ENCODE assay signal across 1 cellular context in the genomic region with DNA sequence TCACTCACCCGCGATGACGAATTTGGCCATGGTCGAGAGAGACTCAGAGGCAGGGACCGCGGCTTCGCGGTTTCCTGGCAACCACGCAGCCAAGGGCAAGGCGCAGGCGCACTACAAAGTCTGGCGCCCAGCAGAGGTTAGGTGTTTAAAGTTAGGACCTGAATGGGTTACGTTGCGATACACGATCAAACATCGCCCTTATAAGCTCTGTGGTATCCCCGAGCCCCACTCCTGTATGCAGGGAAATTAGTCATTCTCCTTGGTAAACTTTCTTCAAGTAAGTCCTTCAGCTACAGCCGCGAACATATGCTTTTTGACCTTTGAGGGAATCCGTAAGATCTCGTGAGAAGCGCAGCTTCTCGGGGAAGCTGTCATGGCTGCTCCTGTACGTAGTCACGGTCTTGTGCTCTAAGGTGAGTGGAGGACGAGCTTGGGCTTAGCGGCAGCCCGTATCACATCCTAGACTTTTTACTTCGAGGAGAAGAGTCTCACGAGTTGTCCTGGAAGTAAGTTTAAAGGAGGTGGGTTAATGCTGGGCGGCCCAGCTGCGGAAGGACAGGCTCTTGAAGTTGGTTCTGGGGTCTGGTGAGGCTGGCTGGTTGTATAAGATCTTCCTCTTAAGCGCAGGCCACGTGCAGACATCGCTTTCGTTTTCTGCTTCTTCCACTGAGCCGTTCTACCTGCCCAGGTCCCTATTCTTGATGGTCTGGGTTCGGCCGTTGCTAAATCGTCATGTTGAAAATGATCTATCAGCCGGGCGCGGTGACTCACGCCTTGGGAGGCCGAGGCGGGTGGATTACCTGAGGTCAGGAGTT.
TF ChIP-seq lines count a peak whose summit lies in the region.

A gene (plus strand): TSS at position 365 of the 815 bp plus-strand sequence. CDS start 1,088 bp downstream, outside the sequence.
A gene (minus strand): TSS at position 87 of the 815 bp plus-strand sequence. CDS start 57 bp downstream, at position 30.

TF ChIP-seq in K562, 482 proteins besides CTCF, POLR2A, EP300 and RAD21 (continued from another document and continues in another):
- TF ChIP-seq, protein P1, sequence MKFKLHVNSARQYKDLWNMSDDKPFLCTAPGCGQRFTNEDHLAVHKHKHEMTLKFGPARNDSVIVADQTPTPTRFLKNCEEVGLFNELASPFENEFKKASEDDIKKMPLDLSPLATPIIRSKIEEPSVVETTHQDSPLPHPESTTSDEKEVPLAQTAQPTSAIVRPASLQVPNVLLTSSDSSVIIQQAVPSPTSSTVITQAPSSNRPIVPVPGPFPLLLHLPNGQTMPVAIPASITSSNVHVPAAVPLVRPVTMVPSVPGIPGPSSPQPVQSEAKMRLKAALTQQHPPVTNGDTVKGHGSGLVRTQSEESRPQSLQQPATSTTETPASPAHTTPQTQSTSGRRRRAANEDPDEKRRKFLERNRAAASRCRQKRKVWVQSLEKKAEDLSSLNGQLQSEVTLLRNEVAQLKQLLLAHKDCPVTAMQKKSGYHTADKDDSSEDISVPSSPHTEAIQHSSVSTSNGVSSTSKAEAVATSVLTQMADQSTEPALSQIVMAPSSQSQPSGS (CRISPR knock-in tag; IDR thresholded peaks at IDR 0.05), result no peak
- TF ChIP-seq PTRF (tag; IDR thresholded peaks at IDR 0.05) (no peak), PPARD (CRISPR knock-in tag; IDR thresholded peaks at IDR 0.05) (no peak), SIX5 (IDR thresholded peaks at IDR 0.05; ENCODE audit: borderline replicate concordance in 1 of 2, insufficient read depth in 1 of 2, low read depth in 1 of 2, low read length in 2 of 2) (no peak), SMARCA4 (IDR thresholded peaks at IDR 0.05) (no peak), HCFC1 (IDR thresholded peaks at IDR 0.05; ENCODE audit: low read depth, low read length) (peak; percentile 63), PCBP2 (IDR thresholded peaks at IDR 0.05; ENCODE audit: low read depth, low read length, poor library complexity, severe bottlenecking) (no peak), XRCC5 (IDR thresholded peaks at IDR 0.05; ENCODE audit: low read depth, low read length) (no peak), SETDB1 (IDR thresholded peaks at IDR 0.05; ENCODE audit: low read length) (no peak), TCFL5 (CRISPR knock-in tag; conservative IDR thresholded peaks at IDR 0.05) (no peak), ZFPM2 (CRISPR knock-in tag; IDR thresholded peaks at IDR 0.05) (no peak), ZNF140 (CRISPR knock-in tag; IDR thresholded peaks at IDR 0.05) (no peak), RBM34 (IDR thresholded peaks at IDR 0.05; ENCODE audit: borderline replicate concordance, insufficient read depth, low read length) (no peak), KAT2B (IDR thresholded peaks at IDR 0.05; ENCODE audit: low read depth, low read length) (no peak), EHMT2 (IDR thresholded peaks at IDR 0.05) (no peak), TOE1 (IDR thresholded peaks at IDR 0.05; ENCODE audit: borderline replicate concordance) (no peak), TOE1 (CRISPR knock-in tag; IDR thresholded peaks at IDR 0.05; ENCODE audit: borderline replicate concordance, low read depth) (no peak), WHSC1 (IDR thresholded peaks at IDR 0.05; ENCODE audit: low read length) (no peak), CREB1 (IDR thresholded peaks at IDR 0.05) (0 out of 2 replicates have a peak, but pooled peaks have one; percentile 27), CREB1 (CRISPR knock-in tag; IDR thresholded peaks at IDR 0.05) (no peak), KLF16 (IDR thresholded peaks at IDR 0.05) (peak; percentile 72; the same call in 1 of the 2 replicates), ZNF76 (CRISPR knock-in tag; IDR thresholded peaks at IDR 0.05; ENCODE audit: borderline replicate concordance) (no peak), OTX1 (CRISPR knock-in tag; IDR thresholded peaks at IDR 0.05) (no peak), CC2D1A (IDR thresholded peaks at IDR 0.05) (no peak), SMARCE1 (IDR thresholded peaks at IDR 0.05) (no peak), ZNF696 (CRISPR knock-in tag; conservative IDR thresholded peaks at IDR 0.05) (no peak), SRSF7 (optimal IDR thresholded peaks at IDR 0.05; ENCODE audit: low read depth, low read length) (no peak), DACH1 (IDR thresholded peaks at IDR 0.05; ENCODE audit: partially characterized antibody) (no peak), HMG20A (CRISPR knock-in tag; conservative IDR thresholded peaks at IDR 0.05) (no peak), EP400 (IDR thresholded peaks at IDR 0.05) (peak; percentile 82), ILK (tag; IDR thresholded peaks at IDR 0.05; ENCODE audit: borderline replicate concordance, low read depth) (no peak), KHSRP (IDR thresholded peaks at IDR 0.05) (no peak), IFI16 (CRISPR knock-in tag; IDR thresholded peaks at IDR 0.05) (no peak), HDAC2 (IDR thresholded peaks at IDR 0.05) (0 out of 2 replicates have a peak, but pooled peaks have one; percentile 26), PHF8 (IDR thresholded peaks at IDR 0.05; ENCODE audit: borderline replicate concordance, low read length) (peak; percentile 72)
- TF ChIP-seq, protein P2, sequence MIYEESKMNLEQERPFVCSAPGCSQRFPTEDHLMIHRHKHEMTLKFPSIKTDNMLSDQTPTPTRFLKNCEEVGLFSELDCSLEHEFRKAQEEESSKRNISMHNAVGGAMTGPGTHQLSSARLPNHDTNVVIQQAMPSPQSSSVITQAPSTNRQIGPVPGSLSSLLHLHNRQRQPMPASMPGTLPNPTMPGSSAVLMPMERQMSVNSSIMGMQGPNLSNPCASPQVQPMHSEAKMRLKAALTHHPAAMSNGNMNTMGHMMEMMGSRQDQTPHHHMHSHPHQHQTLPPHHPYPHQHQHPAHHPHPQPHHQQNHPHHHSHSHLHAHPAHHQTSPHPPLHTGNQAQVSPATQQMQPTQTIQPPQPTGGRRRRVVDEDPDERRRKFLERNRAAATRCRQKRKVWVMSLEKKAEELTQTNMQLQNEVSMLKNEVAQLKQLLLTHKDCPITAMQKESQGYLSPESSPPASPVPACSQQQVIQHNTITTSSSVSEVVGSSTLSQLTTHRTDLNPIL (CRISPR knock-in tag; IDR thresholded peaks at IDR 0.05), result no peak
- TF ChIP-seq, protein P3, sequence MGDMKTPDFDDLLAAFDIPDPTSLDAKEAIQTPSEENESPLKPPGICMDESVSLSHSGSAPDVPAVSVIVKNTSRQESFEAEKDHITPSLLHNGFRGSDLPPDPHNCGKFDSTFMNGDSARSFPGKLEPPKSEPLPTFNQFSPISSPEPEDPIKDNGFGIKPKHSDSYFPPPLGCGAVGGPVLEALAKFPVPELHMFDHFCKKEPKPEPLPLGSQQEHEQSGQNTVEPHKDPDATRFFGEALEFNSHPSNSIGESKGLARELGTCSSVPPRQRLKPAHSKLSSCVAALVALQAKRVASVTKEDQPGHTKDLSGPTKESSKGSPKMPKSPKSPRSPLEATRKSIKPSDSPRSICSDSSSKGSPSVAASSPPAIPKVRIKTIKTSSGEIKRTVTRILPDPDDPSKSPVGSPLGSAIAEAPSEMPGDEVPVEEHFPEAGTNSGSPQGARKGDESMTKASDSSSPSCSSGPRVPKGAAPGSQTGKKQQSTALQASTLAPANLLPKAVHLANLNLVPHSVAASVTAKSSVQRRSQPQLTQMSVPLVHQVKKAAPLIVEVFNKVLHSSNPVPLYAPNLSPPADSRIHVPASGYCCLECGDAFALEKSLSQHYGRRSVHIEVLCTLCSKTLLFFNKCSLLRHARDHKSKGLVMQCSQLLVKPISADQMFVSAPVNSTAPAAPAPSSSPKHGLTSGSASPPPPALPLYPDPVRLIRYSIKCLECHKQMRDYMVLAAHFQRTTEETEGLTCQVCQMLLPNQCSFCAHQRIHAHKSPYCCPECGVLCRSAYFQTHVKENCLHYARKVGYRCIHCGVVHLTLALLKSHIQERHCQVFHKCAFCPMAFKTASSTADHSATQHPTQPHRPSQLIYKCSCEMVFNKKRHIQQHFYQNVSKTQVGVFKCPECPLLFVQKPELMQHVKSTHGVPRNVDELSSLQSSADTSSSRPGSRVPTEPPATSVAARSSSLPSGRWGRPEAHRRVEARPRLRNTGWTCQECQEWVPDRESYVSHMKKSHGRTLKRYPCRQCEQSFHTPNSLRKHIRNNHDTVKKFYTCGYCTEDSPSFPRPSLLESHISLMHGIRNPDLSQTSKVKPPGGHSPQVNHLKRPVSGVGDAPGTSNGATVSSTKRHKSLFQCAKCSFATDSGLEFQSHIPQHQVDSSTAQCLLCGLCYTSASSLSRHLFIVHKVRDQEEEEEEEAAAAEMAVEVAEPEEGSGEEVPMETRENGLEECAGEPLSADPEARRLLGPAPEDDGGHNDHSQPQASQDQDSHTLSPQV (IDR thresholded peaks at IDR 0.05), result no peak
- TF ChIP-seq, protein P4, sequence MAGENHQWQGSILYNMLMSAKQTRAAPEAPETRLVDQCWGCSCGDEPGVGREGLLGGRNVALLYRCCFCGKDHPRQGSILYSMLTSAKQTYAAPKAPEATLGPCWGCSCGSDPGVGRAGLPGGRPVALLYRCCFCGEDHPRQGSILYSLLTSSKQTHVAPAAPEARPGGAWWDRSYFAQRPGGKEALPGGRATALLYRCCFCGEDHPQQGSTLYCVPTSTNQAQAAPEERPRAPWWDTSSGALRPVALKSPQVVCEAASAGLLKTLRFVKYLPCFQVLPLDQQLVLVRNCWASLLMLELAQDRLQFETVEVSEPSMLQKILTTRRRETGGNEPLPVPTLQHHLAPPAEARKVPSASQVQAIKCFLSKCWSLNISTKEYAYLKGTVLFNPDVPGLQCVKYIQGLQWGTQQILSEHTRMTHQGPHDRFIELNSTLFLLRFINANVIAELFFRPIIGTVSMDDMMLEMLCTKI (IDR thresholded peaks at IDR 0.05; ENCODE audit: partially characterized antibody), result no peak
- TF ChIP-seq, protein P5, sequence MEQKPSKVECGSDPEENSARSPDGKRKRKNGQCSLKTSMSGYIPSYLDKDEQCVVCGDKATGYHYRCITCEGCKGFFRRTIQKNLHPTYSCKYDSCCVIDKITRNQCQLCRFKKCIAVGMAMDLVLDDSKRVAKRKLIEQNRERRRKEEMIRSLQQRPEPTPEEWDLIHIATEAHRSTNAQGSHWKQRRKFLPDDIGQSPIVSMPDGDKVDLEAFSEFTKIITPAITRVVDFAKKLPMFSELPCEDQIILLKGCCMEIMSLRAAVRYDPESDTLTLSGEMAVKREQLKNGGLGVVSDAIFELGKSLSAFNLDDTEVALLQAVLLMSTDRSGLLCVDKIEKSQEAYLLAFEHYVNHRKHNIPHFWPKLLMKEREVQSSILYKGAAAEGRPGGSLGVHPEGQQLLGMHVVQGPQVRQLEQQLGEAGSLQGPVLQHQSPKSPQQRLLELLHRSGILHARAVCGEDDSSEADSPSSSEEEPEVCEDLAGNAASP (IDR thresholded peaks at IDR 0.05), result no peak
- TF ChIP-seq, protein P6, sequence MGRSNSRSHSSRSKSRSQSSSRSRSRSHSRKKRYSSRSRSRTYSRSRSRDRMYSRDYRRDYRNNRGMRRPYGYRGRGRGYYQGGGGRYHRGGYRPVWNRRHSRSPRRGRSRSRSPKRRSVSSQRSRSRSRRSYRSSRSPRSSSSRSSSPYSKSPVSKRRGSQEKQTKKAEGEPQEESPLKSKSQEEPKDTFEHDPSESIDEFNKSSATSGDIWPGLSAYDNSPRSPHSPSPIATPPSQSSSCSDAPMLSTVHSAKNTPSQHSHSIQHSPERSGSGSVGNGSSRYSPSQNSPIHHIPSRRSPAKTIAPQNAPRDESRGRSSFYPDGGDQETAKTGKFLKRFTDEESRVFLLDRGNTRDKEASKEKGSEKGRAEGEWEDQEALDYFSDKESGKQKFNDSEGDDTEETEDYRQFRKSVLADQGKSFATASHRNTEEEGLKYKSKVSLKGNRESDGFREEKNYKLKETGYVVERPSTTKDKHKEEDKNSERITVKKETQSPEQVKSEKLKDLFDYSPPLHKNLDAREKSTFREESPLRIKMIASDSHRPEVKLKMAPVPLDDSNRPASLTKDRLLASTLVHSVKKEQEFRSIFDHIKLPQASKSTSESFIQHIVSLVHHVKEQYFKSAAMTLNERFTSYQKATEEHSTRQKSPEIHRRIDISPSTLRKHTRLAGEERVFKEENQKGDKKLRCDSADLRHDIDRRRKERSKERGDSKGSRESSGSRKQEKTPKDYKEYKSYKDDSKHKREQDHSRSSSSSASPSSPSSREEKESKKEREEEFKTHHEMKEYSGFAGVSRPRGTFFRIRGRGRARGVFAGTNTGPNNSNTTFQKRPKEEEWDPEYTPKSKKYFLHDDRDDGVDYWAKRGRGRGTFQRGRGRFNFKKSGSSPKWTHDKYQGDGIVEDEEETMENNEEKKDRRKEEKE (IDR thresholded peaks at IDR 0.05; ENCODE audit: borderline replicate concordance in 1 of 2, control insufficient read depth in 1 of 2, low read depth in 2 of 2, low read length in 1 of 2), result no peak
- TF ChIP-seq, protein P7, sequence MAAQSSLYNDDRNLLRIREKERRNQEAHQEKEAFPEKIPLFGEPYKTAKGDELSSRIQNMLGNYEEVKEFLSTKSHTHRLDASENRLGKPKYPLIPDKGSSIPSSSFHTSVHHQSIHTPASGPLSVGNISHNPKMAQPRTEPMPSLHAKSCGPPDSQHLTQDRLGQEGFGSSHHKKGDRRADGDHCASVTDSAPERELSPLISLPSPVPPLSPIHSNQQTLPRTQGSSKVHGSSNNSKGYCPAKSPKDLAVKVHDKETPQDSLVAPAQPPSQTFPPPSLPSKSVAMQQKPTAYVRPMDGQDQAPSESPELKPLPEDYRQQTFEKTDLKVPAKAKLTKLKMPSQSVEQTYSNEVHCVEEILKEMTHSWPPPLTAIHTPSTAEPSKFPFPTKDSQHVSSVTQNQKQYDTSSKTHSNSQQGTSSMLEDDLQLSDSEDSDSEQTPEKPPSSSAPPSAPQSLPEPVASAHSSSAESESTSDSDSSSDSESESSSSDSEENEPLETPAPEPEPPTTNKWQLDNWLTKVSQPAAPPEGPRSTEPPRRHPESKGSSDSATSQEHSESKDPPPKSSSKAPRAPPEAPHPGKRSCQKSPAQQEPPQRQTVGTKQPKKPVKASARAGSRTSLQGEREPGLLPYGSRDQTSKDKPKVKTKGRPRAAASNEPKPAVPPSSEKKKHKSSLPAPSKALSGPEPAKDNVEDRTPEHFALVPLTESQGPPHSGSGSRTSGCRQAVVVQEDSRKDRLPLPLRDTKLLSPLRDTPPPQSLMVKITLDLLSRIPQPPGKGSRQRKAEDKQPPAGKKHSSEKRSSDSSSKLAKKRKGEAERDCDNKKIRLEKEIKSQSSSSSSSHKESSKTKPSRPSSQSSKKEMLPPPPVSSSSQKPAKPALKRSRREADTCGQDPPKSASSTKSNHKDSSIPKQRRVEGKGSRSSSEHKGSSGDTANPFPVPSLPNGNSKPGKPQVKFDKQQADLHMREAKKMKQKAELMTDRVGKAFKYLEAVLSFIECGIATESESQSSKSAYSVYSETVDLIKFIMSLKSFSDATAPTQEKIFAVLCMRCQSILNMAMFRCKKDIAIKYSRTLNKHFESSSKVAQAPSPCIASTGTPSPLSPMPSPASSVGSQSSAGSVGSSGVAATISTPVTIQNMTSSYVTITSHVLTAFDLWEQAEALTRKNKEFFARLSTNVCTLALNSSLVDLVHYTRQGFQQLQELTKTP (IDR thresholded peaks at IDR 0.05; ENCODE audit: low read depth in 1 of 2, partially characterized antibody in 2 of 2), result peak in 1 of 2 experiments; percentile 36
- TF ChIP-seq, protein P8, sequence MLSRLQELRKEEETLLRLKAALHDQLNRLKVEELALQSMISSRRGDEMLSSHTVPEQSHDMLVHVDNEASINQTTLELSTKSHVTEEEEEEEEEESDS (CRISPR knock-in tag; IDR thresholded peaks at IDR 0.05), result no peak
- TF ChIP-seq, protein P9, sequence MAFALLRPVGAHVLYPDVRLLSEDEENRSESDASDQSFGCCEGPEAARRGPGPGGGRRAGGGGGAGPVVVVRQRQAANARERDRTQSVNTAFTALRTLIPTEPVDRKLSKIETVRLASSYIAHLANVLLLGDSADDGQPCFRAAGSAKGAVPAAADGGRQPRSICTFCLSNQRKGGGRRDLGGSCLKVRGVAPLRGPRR (CRISPR knock-in tag; IDR thresholded peaks at IDR 0.05), result no peak
